In the genomic region with DNA sequence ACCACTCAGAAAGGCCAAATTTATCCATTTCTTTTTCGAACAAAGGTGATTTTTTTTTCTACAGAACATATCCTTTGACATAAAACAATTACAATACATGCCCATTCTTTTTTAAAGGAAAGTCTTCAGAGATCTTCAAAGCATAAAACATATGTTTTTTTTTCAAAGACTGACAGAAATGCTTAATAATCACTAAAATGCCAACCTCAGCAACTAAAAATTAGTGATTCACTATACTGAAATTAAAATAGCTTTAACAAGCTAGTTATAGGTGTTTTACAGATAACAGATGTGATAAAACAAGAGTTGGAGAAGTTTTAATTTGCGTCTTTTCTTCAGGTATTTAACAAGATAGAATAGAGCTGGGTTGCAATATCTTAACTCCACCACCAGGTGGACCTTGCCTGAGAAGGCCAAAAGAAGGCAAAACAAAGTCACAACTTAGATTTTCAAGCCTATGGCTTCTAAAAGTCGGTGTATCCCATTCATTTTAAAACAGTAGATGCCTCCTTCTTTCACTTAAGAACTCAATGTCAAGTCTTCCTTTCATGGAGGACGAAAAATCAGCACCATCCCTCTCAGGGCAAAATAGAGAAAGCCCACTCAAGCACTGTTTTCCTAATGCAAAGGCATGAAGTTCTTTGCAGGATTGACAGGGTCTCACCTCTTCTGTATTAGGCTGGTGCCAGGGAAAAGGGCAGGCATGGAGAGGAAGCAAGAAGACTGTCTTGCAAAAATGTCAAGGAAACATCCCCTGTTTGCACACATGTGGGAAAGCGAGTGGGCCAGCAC, we compare ENCODE assay signal across 1 cellular context.
TF ChIP-seq lines count a peak whose summit lies in the region.

No MANE protein-coding gene starts in this region.

TF ChIP-seq in H1, 55 proteins besides CTCF, POLR2A, EP300 and RAD21 (continued from another document):
- TF ChIP-seq RNF2 (IDR thresholded peaks at IDR 0.05; ENCODE audit: borderline replicate concordance, low read depth, low read length, missing control alignments, poor library complexity, severe bottlenecking) (no peak), RBBP5 (IDR thresholded peaks at IDR 0.05; ENCODE audit: borderline replicate concordance, low read depth, low read length) (no peak), SP1 (IDR thresholded peaks at IDR 0.05; ENCODE audit: low read depth, low read length) (no peak), GTF2F1 (IDR thresholded peaks at IDR 0.05; ENCODE audit: borderline replicate concordance, low read depth, low read length) (no peak), NANOG (IDR thresholded peaks at IDR 0.05; ENCODE audit: insufficient read depth, low read depth, low read length, poor library complexity, severe bottlenecking) (no peak), HDAC2 (IDR thresholded peaks at IDR 0.05; ENCODE audit: borderline replicate concordance in 1 of 2, low read depth in 2 of 2, low read length in 2 of 2) (no peak), BRCA1 (IDR thresholded peaks at IDR 0.05; ENCODE audit: low read depth, low read length) (no peak)
- TF ChIP-seq, protein P1, sequence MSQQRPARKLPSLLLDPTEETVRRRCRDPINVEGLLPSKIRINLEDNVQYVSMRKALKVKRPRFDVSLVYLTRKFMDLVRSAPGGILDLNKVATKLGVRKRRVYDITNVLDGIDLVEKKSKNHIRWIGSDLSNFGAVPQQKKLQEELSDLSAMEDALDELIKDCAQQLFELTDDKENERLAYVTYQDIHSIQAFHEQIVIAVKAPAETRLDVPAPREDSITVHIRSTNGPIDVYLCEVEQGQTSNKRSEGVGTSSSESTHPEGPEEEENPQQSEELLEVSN (IDR thresholded peaks at IDR 0.05): no peak
TF ChIP-seq in H1: peak in this region for 0.
